In the genomic region with DNA sequence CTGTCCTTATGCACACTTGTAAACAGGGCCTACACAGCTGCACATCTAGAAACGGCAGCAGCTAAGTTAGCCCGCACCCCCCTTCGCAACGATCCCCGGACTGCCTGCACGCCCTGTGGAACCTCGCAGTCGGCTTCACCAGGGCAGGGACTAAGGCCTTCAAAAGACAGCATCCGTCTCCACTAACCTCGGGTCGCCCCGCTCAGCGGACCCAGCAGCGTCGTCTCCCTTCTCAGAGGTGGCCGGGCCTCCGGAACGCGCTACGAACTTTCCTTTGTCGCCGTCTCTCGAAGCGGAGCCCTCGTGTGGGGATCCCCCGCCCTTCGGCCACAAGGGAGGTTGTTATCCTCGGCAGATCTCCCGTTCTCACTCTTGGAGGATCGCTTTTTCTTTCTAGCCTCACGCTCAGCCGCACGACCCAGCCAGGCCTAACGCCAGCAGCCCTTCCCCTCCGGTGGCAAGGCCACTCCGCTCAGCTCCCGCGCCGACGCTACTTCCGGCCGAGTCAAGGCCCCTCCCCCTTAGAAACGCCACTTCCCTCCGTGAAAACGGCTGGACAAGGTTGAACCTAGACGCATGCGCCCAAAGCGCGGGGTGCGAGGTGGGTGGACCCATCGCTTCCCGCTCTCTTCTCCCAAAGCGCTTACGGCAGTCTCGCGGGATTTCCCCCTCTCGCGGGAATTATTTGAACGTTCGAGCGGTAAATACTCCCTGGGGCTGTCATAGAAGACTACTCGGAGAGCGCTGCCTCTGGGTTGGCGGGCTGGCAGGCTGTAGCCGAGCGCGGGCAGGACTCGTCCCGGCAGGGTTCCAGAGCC, we compare ENCODE assay signal across 1 cellular context.
TF ChIP-seq lines count a peak whose summit lies in the region.

A gene (minus strand): TSS at position 498 of the 818 bp plus-strand sequence. CDS start 6,616 bp downstream, outside the sequence.
A gene with protein sequence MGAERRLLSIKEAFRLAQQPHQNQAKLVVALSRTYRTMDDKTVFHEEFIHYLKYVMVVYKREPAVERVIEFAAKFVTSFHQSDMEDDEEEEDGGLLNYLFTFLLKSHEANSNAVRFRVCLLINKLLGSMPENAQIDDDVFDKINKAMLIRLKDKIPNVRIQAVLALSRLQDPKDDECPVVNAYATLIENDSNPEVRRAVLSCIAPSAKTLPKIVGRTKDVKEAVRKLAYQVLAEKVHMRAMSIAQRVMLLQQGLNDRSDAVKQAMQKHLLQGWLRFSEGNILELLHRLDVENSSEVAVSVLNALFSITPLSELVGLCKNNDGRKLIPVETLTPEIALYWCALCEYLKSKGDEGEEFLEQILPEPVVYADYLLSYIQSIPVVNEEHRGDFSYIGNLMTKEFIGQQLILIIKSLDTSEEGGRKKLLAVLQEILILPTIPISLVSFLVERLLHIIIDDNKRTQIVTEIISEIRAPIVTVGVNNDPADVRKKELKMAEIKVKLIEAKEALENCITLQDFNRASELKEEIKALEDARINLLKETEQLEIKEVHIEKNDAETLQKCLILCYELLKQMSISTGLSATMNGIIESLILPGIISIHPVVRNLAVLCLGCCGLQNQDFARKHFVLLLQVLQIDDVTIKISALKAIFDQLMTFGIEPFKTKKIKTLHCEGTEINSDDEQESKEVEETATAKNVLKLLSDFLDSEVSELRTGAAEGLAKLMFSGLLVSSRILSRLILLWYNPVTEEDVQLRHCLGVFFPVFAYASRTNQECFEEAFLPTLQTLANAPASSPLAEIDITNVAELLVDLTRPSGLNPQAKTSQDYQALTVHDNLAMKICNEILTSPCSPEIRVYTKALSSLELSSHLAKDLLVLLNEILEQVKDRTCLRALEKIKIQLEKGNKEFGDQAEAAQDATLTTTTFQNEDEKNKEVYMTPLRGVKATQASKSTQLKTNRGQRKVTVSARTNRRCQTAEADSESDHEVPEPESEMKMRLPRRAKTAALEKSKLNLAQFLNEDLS (plus strand): TSS at position 720 of the 818 bp plus-strand sequence. CDS start 99 bp downstream, outside the sequence.

TF ChIP-seq in GM23338, 12 proteins besides CTCF, POLR2A, EP300 and RAD21:
- peak; percentile 99 for TF ChIP-seq POLR2AphosphoS5 (IDR thresholded peaks at IDR 0.05; ENCODE audit: low read depth)
- no peak for TF ChIP-seq EZH2phosphoT487 (IDR thresholded peaks at IDR 0.05; ENCODE audit: unreplicated experiment)
- TF ChIP-seq, protein P1, sequence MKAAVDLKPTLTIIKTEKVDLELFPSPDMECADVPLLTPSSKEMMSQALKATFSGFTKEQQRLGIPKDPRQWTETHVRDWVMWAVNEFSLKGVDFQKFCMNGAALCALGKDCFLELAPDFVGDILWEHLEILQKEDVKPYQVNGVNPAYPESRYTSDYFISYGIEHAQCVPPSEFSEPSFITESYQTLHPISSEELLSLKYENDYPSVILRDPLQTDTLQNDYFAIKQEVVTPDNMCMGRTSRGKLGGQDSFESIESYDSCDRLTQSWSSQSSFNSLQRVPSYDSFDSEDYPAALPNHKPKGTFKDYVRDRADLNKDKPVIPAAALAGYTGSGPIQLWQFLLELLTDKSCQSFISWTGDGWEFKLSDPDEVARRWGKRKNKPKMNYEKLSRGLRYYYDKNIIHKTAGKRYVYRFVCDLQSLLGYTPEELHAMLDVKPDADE (IDR thresholded peaks at IDR 0.05): peak; percentile 49; the same call in 1 of the 2 replicates
- TF ChIP-seq CREB1 (CRISPR knock-in tag; IDR thresholded peaks at IDR 0.05; ENCODE audit: low read depth): peak; percentile 86
